8 cellular contexts compared by ENCODE assay signal in the genomic region with DNA sequence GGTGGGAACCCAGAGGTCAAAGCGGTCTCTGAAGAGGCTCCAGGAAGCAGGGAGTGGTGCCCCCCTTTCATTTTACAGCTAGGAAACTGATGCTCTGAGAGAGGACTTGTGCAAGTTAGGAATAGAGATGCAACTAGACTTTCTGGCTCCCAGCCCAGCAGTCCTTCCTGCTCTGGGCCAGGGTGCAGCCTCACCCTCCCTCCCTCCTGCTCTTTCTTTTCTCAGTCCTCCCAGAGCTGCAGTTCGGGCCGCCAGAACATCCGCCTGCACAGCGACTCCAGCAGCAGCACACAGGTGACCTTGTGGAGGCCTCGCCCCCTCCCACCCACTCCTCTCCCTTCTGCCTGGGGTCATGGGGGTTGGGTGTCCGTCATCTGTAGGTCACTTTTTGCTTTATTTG. TPM values are rescaled to one million over a fixed set of nuclear protein-coding genes. Genes with fewer than 3 reads are reported as not detected.
A peak's percentile ranks its signal among the peaks of the same experiment; 100 is the strongest.
DNase-seq lines count a peak whose midpoint lies in the region; ATAC-seq and TF ChIP-seq lines count a peak whose summit lies in the region.

No MANE protein-coding gene starts in this region.

- H3K9me3 ChIP-seq in esophagus muscularis mucosa, result no peaks in the 10 kb centered on the region

- no peak for TF ChIP-seq EP300 in esophagus muscularis mucosa (IDR thresholded peaks at IDR 0.05)

- peaks cover 13 to 22% (median 19%) of the 10 kb centered on the region in 4 donors for H3K4me1 ChIP-seq in esophagus muscularis mucosa

- intact Hi-C loops in esophagus muscularis mucosa (cut with DNase I), result no loop called here

- H3K4me3 ChIP-seq in esophagus muscularis mucosa, result peak overlapping the region in 2 of 4 donors; percentile 30 to 31

- ATAC-seq in omental fat pad (ENCODE audit: low FRiP score), result peak; percentile 26
- no peak for ATAC-seq in HG03439 (IDR thresholded peaks at IDR 0.05; ENCODE audit: unreplicated experiment)

- 26% methylated on average over 7 of the region's 7 CpGs for WGBS in esophagus muscularis mucosa

- peak overlapping the region; percentile 79 to 82 (median 82) for H3K27ac ChIP-seq in esophagus muscularis mucosa (replicated peaks in 1 of 4)

- no peak for TF ChIP-seq CTCF in esophagus muscularis mucosa (IDR thresholded peaks at IDR 0.05)
- TF ChIP-seq CTCF in omental fat pad (IDR thresholded peaks at IDR 0.05), result no peak

- no peaks in the 10 kb centered on the region for H3K27me3 ChIP-seq in esophagus muscularis mucosa

- DNase-seq in COR-L47 (lab: John Stamatoyannopoulos, UW), result peak; percentile 63
- DNase-seq in NCI-H226, result peak; percentile 48
- DNase-seq in esophagus muscularis mucosa (ENCODE audit: extremely low spot score), result no peak
- no peak for DNase-seq in omental fat pad (ENCODE audit: low spot score)
- no peak for DNase-seq in activated CD4-positive, alpha-beta T cell treated with anti-CD3 and anti-CD28 coated beads for 1 hour
- DNase-seq in activated CD8-positive, alpha-beta memory T cell treated with anti-CD3 and anti-CD28 coated beads, Interleukin-2, amount 50 U/mL, for 48 hours, result no peak
- DNase-seq in activated T-cell treated with anti-CD3 and anti-CD28 coated beads, Interleukin-2, amount 50 U/mL, for 48 hours, result no peak

- H3K36me3 ChIP-seq in esophagus muscularis mucosa, result peaks cover 0 to 8% (median 4%) of the 10 kb centered on the region in 4 donors

- TF ChIP-seq POLR2A in esophagus muscularis mucosa (IDR thresholded peaks at IDR 0.05; ENCODE audit: low read depth), result no peak

RNA-seq across cellular contexts. Expression of a gene that starts 51.5 kb away (rescaled TPM):
- total RNA-seq in esophagus muscularis mucosa (not detected), omental fat pad (not detected)

RNA-seq across cellular contexts. Expression of a gene that starts 57.5 kb away (rescaled TPM):
- total RNA-seq in esophagus muscularis mucosa (10 to 100 TPM; 14.2 to 34.2 (median 22.6) TPM), omental fat pad (10 to 100 TPM in 1 of 4 donors, 1 to 10 TPM in 3; 7.5 to 26.5 (median 9.1) TPM)

Comparison
In these comparisons a context has a peak if more than half of its experiments do, and no peak if none do; other contexts are left out.
1. DNase-seq: peak in COR-L47 (single experiment) and NCI-H226 (single experiment); none in esophagus muscularis mucosa (single experiment), omental fat pad (single experiment), activated CD4-positive, alpha-beta T cell treated with anti-CD3 and anti-CD28 coated beads for 1 hour (single experiment), activated CD8-positive, alpha-beta memory T cell treated with anti-CD3 and anti-CD28 coated beads, Interleukin-2, amount 50 U/mL, for 48 hours (single experiment) and activated T-cell treated with anti-CD3 and anti-CD28 coated beads, Interleukin-2, amount 50 U/mL, for 48 hours (0 of 2).